ENCODE assay signal across 22 cellular contexts in genomic region chr12:49955899-49956662, GRCh38. TPM values are rescaled to one million over a fixed set of nuclear protein-coding genes. Genes with fewer than 3 reads are reported as not detected.
"Had no signal": no experiment of that assay in that cellular context is flagged by ENCODE, and none has a peak within 500 bp of the region (broad histone marks: within the 10 kb centered on the region; RNA-seq: fewer than 3 reads in every experiment).

No MANE protein-coding gene starts in this region.

- H3K27ac Mint-ChIP-seq: activated CD8-positive, alpha-beta memory T cell treated with anti-CD3 and anti-CD28 coated beads, Interleukin-2, amount 10 ng/mL, durations not matched to agents 7 days and 5 days; activated naive CD4-positive, alpha-beta T cell treated with anti-CD3 and anti-CD28 coated beads for 36 hours; activated naive CD8-positive, alpha-beta T cell treated with anti-CD3 and anti-CD28 coated beads, Interleukin-2, amount 50 U/mL, for 24 hours; activated T-helper 2 cell treated with anti-CD3 and anti-CD28 coated beads, Interferon-gamma antibody, Interleukin-2, Interleukin-4, amounts not matched to agents 10 μg/mL and 5 μg/mL and 100 μg/mL, durations not matched to agents 14 hours and 24 hours and 36 hours; nephron; stimulated activated naive CD8-positive, alpha-beta T cell treated with anti-CD3 and anti-CD28 coated beads, Interleukin-15, amount 100 ng/mL, for 72 hours; type B pancreatic cell had no signal

- DNase-seq: activated CD4-positive, alpha-beta T cell treated with anti-CD3 and anti-CD28 coated beads for 1 hour; activated CD4-positive, alpha-beta T cell treated with anti-CD3 and anti-CD28 coated beads, Interleukin-2, amount 50 U/mL, for 48 hours; activated CD8-positive, alpha-beta memory T cell treated with anti-CD3 and anti-CD28 coated beads, Interleukin-2, amount 10 ng/mL, durations not matched to agents 7 days and 5 days; activated naive CD4-positive, alpha-beta T cell treated with anti-CD3 and anti-CD28 coated beads for 36 hours; activated naive CD8-positive, alpha-beta T cell treated with anti-CD3 and anti-CD28 coated beads, Interleukin-2, amount 50 U/mL, for 24 hours; activated T-cell treated with anti-CD3 and anti-CD28 coated beads, Interleukin-2, amount 50 U/mL, for 1 hour; effector memory CD4-positive, alpha-beta T cell; head of caudate nucleus; left cardiac atrium; lower lobe of right lung; occipital lobe; stimulated activated naive CD8-positive, alpha-beta T cell treated with anti-CD3 and anti-CD28 coated beads, Interleukin-15, amount 100 ng/mL, for 72 hours; T-helper 9 cell had no signal

- H3K36me3 ChIP-seq: lower lobe of right lung, right lobe of liver had no signal

- H3K9me3 Mint-ChIP-seq: activated naive CD4-positive, alpha-beta T cell treated with anti-CD3 and anti-CD28 coated beads for 36 hours; activated naive CD8-positive, alpha-beta T cell treated with anti-CD3 and anti-CD28 coated beads, Interleukin-2, amount 50 U/mL, for 24 hours; activated T-helper 2 cell treated with anti-CD3 and anti-CD28 coated beads, Interferon-gamma antibody, Interleukin-2, Interleukin-4, amounts not matched to agents 10 μg/mL and 5 μg/mL and 100 μg/mL, durations not matched to agents 14 hours and 24 hours and 36 hours; stimulated activated naive CD8-positive, alpha-beta T cell treated with anti-CD3 and anti-CD28 coated beads, Interleukin-15, amount 100 ng/mL, for 72 hours; type B pancreatic cell had no signal

- H3K4me3 Mint-ChIP-seq: activated CD8-positive, alpha-beta memory T cell treated with anti-CD3 and anti-CD28 coated beads, Interleukin-2, amount 10 ng/mL, durations not matched to agents 7 days and 5 days; activated naive CD4-positive, alpha-beta T cell treated with anti-CD3 and anti-CD28 coated beads for 36 hours; activated naive CD8-positive, alpha-beta T cell treated with anti-CD3 and anti-CD28 coated beads, Interleukin-2, amount 50 U/mL, for 24 hours; nephron; stimulated activated naive CD8-positive, alpha-beta T cell treated with anti-CD3 and anti-CD28 coated beads, Interleukin-15, amount 100 ng/mL, for 72 hours; type B pancreatic cell had no signal

- H3K9me3 ChIP-seq: lower lobe of right lung, right lobe of liver had no signal

- H3K4me3 ChIP-seq: lower lobe of right lung, right lobe of liver, smooth muscle cell had no signal

RNA-seq across cellular contexts. Expression of gene AQP2, which starts 5.5 kb away (rescaled TPM):
- total RNA-seq: activated CD8-positive, alpha-beta memory T cell treated with anti-CD3 and anti-CD28 coated beads, Interleukin-2, amount 10 ng/mL, durations not matched to agents 7 days and 5 days; activated naive CD4-positive, alpha-beta T cell treated with anti-CD3 and anti-CD28 coated beads for 36 hours; activated T-helper 2 cell treated with anti-CD3 and anti-CD28 coated beads, Interferon-gamma antibody, Interleukin-2, Interleukin-4, amounts not matched to agents 10 μg/mL and 5 μg/mL and 100 μg/mL, durations not matched to agents 14 hours and 24 hours and 36 hours; fibroblast of lung; frontal cortex; lower lobe of right lung; occipital lobe; pulmonary artery endothelial cell; right lobe of liver; temporal lobe had no signal

RNA-seq across cellular contexts. Expression of gene AQP5, which starts 5.6 kb away (rescaled TPM):
- total RNA-seq: activated CD8-positive, alpha-beta memory T cell treated with anti-CD3 and anti-CD28 coated beads, Interleukin-2, amount 10 ng/mL, durations not matched to agents 7 days and 5 days; activated naive CD4-positive, alpha-beta T cell treated with anti-CD3 and anti-CD28 coated beads for 36 hours; activated T-helper 2 cell treated with anti-CD3 and anti-CD28 coated beads, Interferon-gamma antibody, Interleukin-2, Interleukin-4, amounts not matched to agents 10 μg/mL and 5 μg/mL and 100 μg/mL, durations not matched to agents 14 hours and 24 hours and 36 hours; fibroblast of lung; right lobe of liver; smooth muscle cell had no signal

RNA-seq across cellular contexts. Expression of gene AQP6, which starts 16.7 kb away (rescaled TPM):
- total RNA-seq: activated CD8-positive, alpha-beta memory T cell treated with anti-CD3 and anti-CD28 coated beads, Interleukin-2, amount 10 ng/mL, durations not matched to agents 7 days and 5 days; activated naive CD4-positive, alpha-beta T cell treated with anti-CD3 and anti-CD28 coated beads for 36 hours; activated T-helper 2 cell treated with anti-CD3 and anti-CD28 coated beads, Interferon-gamma antibody, Interleukin-2, Interleukin-4, amounts not matched to agents 10 μg/mL and 5 μg/mL and 100 μg/mL, durations not matched to agents 14 hours and 24 hours and 36 hours; frontal cortex; pulmonary artery endothelial cell; smooth muscle cell had no signal

RNA-seq across cellular contexts. Expression of gene FAIM2, which starts 52.4 kb away (rescaled TPM):
- total RNA-seq: pulmonary artery endothelial cell had no signal
